Comparison of ENCODE assay signal across 1 cellular context in the genomic region with DNA sequence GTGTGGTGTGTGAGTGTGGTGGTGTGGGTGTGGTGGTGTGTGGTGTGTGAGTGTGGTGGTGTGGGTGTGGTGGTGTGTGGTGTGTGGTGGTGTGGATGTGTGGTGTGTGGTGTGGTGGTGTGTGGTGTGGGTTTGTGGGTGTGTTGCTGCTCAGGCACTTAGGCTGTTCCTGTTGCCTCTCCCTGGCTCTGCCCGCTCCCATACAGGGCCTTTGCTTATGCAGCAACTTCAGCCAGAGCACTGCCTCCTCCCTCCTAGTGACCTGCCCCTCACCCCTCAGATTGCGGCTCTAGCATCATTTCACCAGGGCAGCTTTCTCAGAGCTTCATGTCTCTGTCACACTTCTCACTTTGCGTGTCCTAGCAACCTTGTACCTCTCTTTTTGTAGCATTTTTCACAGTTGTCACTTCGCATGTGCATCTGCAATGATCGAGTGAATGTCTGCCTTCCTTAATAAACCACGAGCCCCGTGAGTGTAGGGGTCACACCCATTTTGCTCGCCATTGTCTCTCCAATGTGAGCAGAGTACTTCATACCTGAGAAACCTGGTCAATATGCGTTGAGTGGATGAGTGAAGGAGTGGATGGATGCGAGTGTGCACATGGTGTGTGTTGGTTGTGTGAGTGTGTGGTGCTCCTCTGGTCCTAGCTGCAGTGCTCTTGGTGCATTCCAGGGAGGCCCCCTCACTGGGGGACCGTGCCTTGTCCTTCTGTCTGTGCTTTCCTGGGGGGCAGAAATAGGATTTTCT.
TF ChIP-seq lines count a peak whose summit lies in the region.

No MANE protein-coding gene starts in this region.

TF ChIP-seq in SK-N-SH, 30 proteins besides CTCF, POLR2A, EP300 and RAD21 (continued from another document):
- TF ChIP-seq, protein P1, sequence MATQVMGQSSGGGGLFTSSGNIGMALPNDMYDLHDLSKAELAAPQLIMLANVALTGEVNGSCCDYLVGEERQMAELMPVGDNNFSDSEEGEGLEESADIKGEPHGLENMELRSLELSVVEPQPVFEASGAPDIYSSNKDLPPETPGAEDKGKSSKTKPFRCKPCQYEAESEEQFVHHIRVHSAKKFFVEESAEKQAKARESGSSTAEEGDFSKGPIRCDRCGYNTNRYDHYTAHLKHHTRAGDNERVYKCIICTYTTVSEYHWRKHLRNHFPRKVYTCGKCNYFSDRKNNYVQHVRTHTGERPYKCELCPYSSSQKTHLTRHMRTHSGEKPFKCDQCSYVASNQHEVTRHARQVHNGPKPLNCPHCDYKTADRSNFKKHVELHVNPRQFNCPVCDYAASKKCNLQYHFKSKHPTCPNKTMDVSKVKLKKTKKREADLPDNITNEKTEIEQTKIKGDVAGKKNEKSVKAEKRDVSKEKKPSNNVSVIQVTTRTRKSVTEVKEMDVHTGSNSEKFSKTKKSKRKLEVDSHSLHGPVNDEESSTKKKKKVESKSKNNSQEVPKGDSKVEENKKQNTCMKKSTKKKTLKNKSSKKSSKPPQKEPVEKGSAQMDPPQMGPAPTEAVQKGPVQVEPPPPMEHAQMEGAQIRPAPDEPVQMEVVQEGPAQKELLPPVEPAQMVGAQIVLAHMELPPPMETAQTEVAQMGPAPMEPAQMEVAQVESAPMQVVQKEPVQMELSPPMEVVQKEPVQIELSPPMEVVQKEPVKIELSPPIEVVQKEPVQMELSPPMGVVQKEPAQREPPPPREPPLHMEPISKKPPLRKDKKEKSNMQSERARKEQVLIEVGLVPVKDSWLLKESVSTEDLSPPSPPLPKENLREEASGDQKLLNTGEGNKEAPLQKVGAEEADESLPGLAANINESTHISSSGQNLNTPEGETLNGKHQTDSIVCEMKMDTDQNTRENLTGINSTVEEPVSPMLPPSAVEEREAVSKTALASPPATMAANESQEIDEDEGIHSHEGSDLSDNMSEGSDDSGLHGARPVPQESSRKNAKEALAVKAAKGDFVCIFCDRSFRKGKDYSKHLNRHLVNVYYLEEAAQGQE (IDR thresholded peaks at IDR 0.05; ENCODE audit: low read depth, low read length): no peak
- no peak for TF ChIP-seq SMC3 (IDR thresholded peaks at IDR 0.05; ENCODE audit: low read depth, low read length)
- TF ChIP-seq GATA2 (CRISPR knock-in tag; IDR thresholded peaks at IDR 0.05): no peak
